1 cellular context compared by ENCODE assay signal in genomic region chr10:47025540-47026300, GRCh38.
TF ChIP-seq lines count a peak whose summit lies in the region.

No MANE protein-coding gene starts in this region.

TF ChIP-seq in IMR-90, 13 proteins besides CTCF, POLR2A, EP300 and RAD21 (continued from another document):
- TF ChIP-seq CHD1 (IDR thresholded peaks at IDR 0.05; ENCODE audit: low read depth, low read length), result no peak
- TF ChIP-seq FOS (IDR thresholded peaks at IDR 0.05; ENCODE audit: low read depth, low read length), result no peak
